In genomic region chr10:26840938-26841732, GRCh38 we compare ENCODE assay signal across 14 cellular contexts. TPM values are rescaled to one million over a fixed set of nuclear protein-coding genes. Genes with fewer than 3 reads are reported as not detected.
DNase-seq lines count a peak whose midpoint lies in the region; ATAC-seq, FAIRE-seq and TF ChIP-seq lines count a peak whose summit lies in the region.
"Had no signal": no experiment of that assay in that cellular context is flagged by ENCODE, and none has a peak within 500 bp of the region (broad histone marks: within the 10 kb centered on the region; RNA-seq: fewer than 3 reads in every experiment).

No MANE protein-coding gene starts in this region.

- peak overlapping the region; percentile 53 for H3K4me2 ChIP-seq in DOHH2 (ENCODE audit: low read length)

- peaks cover 0 to 3% (median 0%) of the 10 kb centered on the region in 7 donors for H3K9me3 Mint-ChIP-seq in CD4-positive, CD25-positive, alpha-beta regulatory T cell
- no peaks in the 10 kb centered on the region for H3K9me3 Mint-ChIP-seq in central memory CD8-positive, alpha-beta T cell

- ATAC-seq in CD4-positive, CD25-positive, alpha-beta regulatory T cell (ENCODE audit: low read depth in 2 of 2): no peak
- peak; percentile 38 for ATAC-seq in HG03565 (IDR thresholded peaks at IDR 0.05; ENCODE audit: unreplicated experiment)
- ATAC-seq in central memory CD8-positive, alpha-beta T cell (replicated peaks; ENCODE audit: extremely low read depth, poor library complexity, severe bottlenecking): no peak

- no peaks in the 10 kb centered on the region for H3K27me3 ChIP-seq in CD4-positive, CD25-positive, alpha-beta regulatory T cell (ENCODE audit: control insufficient read depth, insufficient read depth, low read length)
- H3K27me3 ChIP-seq in DOHH2 (ENCODE audit: control insufficient read depth, low read length): no peaks in the 10 kb centered on the region
- H3K27me3 ChIP-seq in adrenal gland: no peaks in the 10 kb centered on the region
- H3K27me3 ChIP-seq: left lung had no signal

- TF ChIP-seq POLR2A in adrenal gland (IDR thresholded peaks at IDR 0.05) (no peak), H54 (IDR thresholded peaks at IDR 0.05; ENCODE audit: low read depth, low read length) (no peak)

- peak overlapping the region; percentile 1 to 80 (median 52) for H3K4me3 Mint-ChIP-seq in CD4-positive, CD25-positive, alpha-beta regulatory T cell
- H3K4me3 Mint-ChIP-seq in central memory CD8-positive, alpha-beta T cell: peak overlapping the region; percentile 56

- peaks cover 10% of the 10 kb centered on the region for H3K36me3 Mint-ChIP-seq in CD4-positive, CD25-positive, alpha-beta regulatory T cell
- peaks cover 11% of the 10 kb centered on the region for H3K36me3 Mint-ChIP-seq in central memory CD8-positive, alpha-beta T cell (ENCODE audit: insufficient read depth)

- TF ChIP-seq CTCF in DOHH2 (IDR thresholded peaks at IDR 0.05; ENCODE audit: low read depth, low read length, poor library complexity, severe bottlenecking): no peak
- TF ChIP-seq CTCF in adrenal gland (IDR thresholded peaks at IDR 0.05): no peak

- no peaks in the 10 kb centered on the region for H3K9me2 ChIP-seq in DOHH2 (replicated peaks; ENCODE audit: control insufficient read depth, low read length)

- H3F3A ChIP-seq in DOHH2 (ENCODE audit: control insufficient read depth, insufficient read depth): peaks cover 2% of the 10 kb centered on the region; the same call in 1 of the 2 replicates

- H3K36me3 ChIP-seq in CD4-positive, CD25-positive, alpha-beta regulatory T cell (ENCODE audit: control insufficient read depth, insufficient read depth, low read length): no peaks in the 10 kb centered on the region
- H3K36me3 ChIP-seq in DOHH2 (ENCODE audit: control insufficient read depth, low read length) (peaks cover 57% of the 10 kb centered on the region), adrenal gland (replicated peaks in 1 of 2) (no peaks in the 10 kb centered on the region)
- H3K36me3 ChIP-seq: left lung, thoracic aorta had no signal

- peaks cover 13% of the 10 kb centered on the region for H4K20me1 ChIP-seq in DOHH2 (ENCODE audit: control insufficient read depth, insufficient read depth, low read depth, low read length)

- H3K79me2 ChIP-seq in DOHH2 (ENCODE audit: control insufficient read depth, low read length): peaks cover 99% of the 10 kb centered on the region

- H3K9me3 ChIP-seq in CD4-positive, CD25-positive, alpha-beta regulatory T cell (ENCODE audit: control insufficient read depth in 2 of 2, low read length in 2 of 2): no peaks in the 10 kb centered on the region
- H3K9me3 ChIP-seq in DOHH2 (ENCODE audit: control insufficient read depth, insufficient read depth, low read length): no peaks in the 10 kb centered on the region
- H3K9me3 ChIP-seq in adrenal gland (replicated peaks in 1 of 3): no peaks in the 10 kb centered on the region
- H3K9me3 ChIP-seq: Caco-2, left lung, thoracic aorta had no signal

- H3K4me1 Mint-ChIP-seq in CD4-positive, CD25-positive, alpha-beta regulatory T cell: peaks cover 64 to 91% (median 69%) of the 10 kb centered on the region in 4 donors
- H3K4me1 Mint-ChIP-seq in central memory CD8-positive, alpha-beta T cell: peaks cover 86% of the 10 kb centered on the region

- no peak overlapping the region for H3K27ac ChIP-seq in CD4-positive, CD25-positive, alpha-beta regulatory T cell (ENCODE audit: insufficient read depth, low read length, poor library complexity, severe bottlenecking)
- H3K27ac ChIP-seq in DOHH2 (ENCODE audit: low read depth, low read length) (peak overlapping the region; percentile 21), adrenal gland (no peak overlapping the region)
- H3K27ac ChIP-seq: left lung, skin epidermis, thoracic aorta had no signal

- H3K4me1 ChIP-seq in CD4-positive, CD25-positive, alpha-beta regulatory T cell (ENCODE audit: control insufficient read depth, insufficient read depth, low read length, poor library complexity, severe bottlenecking): peaks cover 54% of the 10 kb centered on the region
- H3K4me1 ChIP-seq in DOHH2 (ENCODE audit: control insufficient read depth, low read length) (peaks cover 62% of the 10 kb centered on the region), adrenal gland (replicated peaks in 1 of 2) (peaks cover 0 to 23% of the 10 kb centered on the region in 2 donors)
- H3K4me1 ChIP-seq: Caco-2 had no signal

- H3K4me3 ChIP-seq in CD4-positive, CD25-positive, alpha-beta regulatory T cell (ENCODE audit: low read depth, low read length): peak overlapping the region; percentile 37
- H3K4me3 ChIP-seq in DOHH2 (ENCODE audit: low read length) (peak overlapping the region; percentile 32), adrenal gland (no peak overlapping the region)
- H3K4me3 ChIP-seq: left lung, skin epidermis, thoracic aorta had no signal

- no peak for DNase-seq in CD4-positive, CD25-positive, alpha-beta regulatory T cell
- no peak for DNase-seq in central memory CD8-positive, alpha-beta T cell (ENCODE audit: low spot score in 2 of 2)
- DNase-seq in adrenal gland: no peak
- no peak for DNase-seq in HT-29 (ENCODE audit: low spot score)
- no peak for DNase-seq in H54 (ENCODE audit: insufficient read length, low spot score)
- DNase-seq: Caco-2, head of caudate nucleus, left lung, NCI-H1417 treated with DMSO at 0.1 percent for 48 hours, NCI-H774 had no signal

- FAIRE-seq in H54 (lab: Jason Lieb, UNC): no peak

- intact Hi-C loops in adrenal gland (cut with DNase I): no loop called here

- peak overlapping the region; percentile 8 to 57 (median 27) for H3K27ac Mint-ChIP-seq in CD4-positive, CD25-positive, alpha-beta regulatory T cell
- H3K27ac Mint-ChIP-seq in central memory CD8-positive, alpha-beta T cell (ENCODE audit: low read depth): peak overlapping the region; percentile 67

- H3K27me3 Mint-ChIP-seq in CD4-positive, CD25-positive, alpha-beta regulatory T cell: no peaks in the 10 kb centered on the region
- no peaks in the 10 kb centered on the region for H3K27me3 Mint-ChIP-seq in central memory CD8-positive, alpha-beta T cell

RNA-seq across cellular contexts. Expression of gene ABI1, which starts 19.6 kb away (rescaled TPM):
- 121 TPM for total RNA-seq in CD4-positive, CD25-positive, alpha-beta regulatory T cell
- 100 to 1,000 TPM in 1 of 4 donors, 10 to 100 TPM in 3; 94.0 to 123 (median 97.6) TPM for polyA plus RNA-seq in CD4-positive, CD25-positive, alpha-beta regulatory T cell
- 10 to 100 TPM; 13.3 to 38.9 (median 31.1) TPM for total RNA-seq in adrenal gland
- 10 to 100 TPM; 14.0 to 38.4 (median 18.7) TPM for polyA plus RNA-seq in adrenal gland
- total RNA-seq in HT-29 (2014; rRNA removed; shearing (Covaris generic)): 27.0 and 30.1 TPM in 2 replicates

Comparison
In these comparisons a context has a peak if more than half of its experiments do, and no peak if none do; other contexts are left out.
1. H3K4me3 ChIP-seq: peak in CD4-positive, CD25-positive, alpha-beta regulatory T cell (single experiment) and DOHH2 (single experiment); none in adrenal gland (0 of 4).